9 cellular contexts compared by ENCODE assay signal in genomic region chr12:56720696-56721615, GRCh38. TPM values are rescaled to one million over a fixed set of nuclear protein-coding genes. Genes with fewer than 3 reads are reported as not detected.
DNase-seq lines count a peak whose midpoint lies in the region; ATAC-seq, FAIRE-seq and TF ChIP-seq lines count a peak whose summit lies in the region.
"Had no signal": no experiment of that assay in that cellular context is flagged by ENCODE, and none has a peak within 500 bp of the region (broad histone marks: within the 10 kb centered on the region; RNA-seq: fewer than 3 reads in every experiment).

No MANE protein-coding gene starts in this region.

- H3K4me2 ChIP-seq in HCT116 (ENCODE audit: low read length) = no peak overlapping the region
- H3K4me2 ChIP-seq in endothelial cell of umbilical vein (ENCODE audit: insufficient read depth, low read length) = peak overlapping the region; percentile 71
- peak overlapping the region; percentile 77 for H3K4me2 ChIP-seq in skeletal muscle satellite cell (ENCODE audit: low read length)

- no peaks in the 10 kb centered on the region for H3K9me3 ChIP-seq in HCT116 (ENCODE audit: control insufficient read depth in 1 of 2, insufficient read depth in 1 of 2, low read depth in 1 of 2, low read length in 2 of 2)
- no peaks in the 10 kb centered on the region for H3K9me3 ChIP-seq in endothelial cell of umbilical vein (replicated peaks; ENCODE audit: control insufficient read depth, insufficient read depth, low read length)
- no peaks in the 10 kb centered on the region for H3K9me3 ChIP-seq in skeletal muscle satellite cell (replicated peaks; ENCODE audit: low read length)

- intact Hi-C loops in HCT116 (cut with micrococcal nuclease) (no loop called here), endothelial cell of umbilical vein (cut with micrococcal nuclease) (no loop called here)

- peaks cover 18 to 38% of the 10 kb centered on the region in 2 experiments; a peak in 3 of 4 replicates for H3K4me1 ChIP-seq in HCT116 (ENCODE audit: control insufficient read depth in 1 of 2, insufficient read depth in 2 of 2, low read length in 2 of 2)
- peaks cover 33% of the 10 kb centered on the region for H3K4me1 ChIP-seq in endothelial cell of umbilical vein (ENCODE audit: control insufficient read depth, extremely low read depth, insufficient read depth, low read length)
- peaks cover 29% of the 10 kb centered on the region for H3K4me1 ChIP-seq in skeletal muscle satellite cell (ENCODE audit: control insufficient read depth, insufficient read depth, low read length)

- TF ChIP-seq RAD21 in HCT116 (IDR thresholded peaks at IDR 0.05; ENCODE audit: low read depth) = no peak

- CTCF ChIA-PET in HCT116 (lab: Charles Lee) (no interaction called here), endothelial cell of umbilical vein (lab: Charles Lee) (interaction anchor here (1.2 to 2.6 kb wide), 2 partner anchors 84 to 280 kb away, joined by 5 to 8 read pairs; no protein-coding TSS in a partner anchor)

- H3K27ac ChIP-seq in HCT116 (ENCODE audit: low read depth, low read length) = peak overlapping the region; percentile 23; the same call in 1 of the 2 replicates
- no peak overlapping the region for H3K27ac ChIP-seq in endothelial cell of umbilical vein (ENCODE audit: insufficient read depth, low read depth, low read length)

- no peak for DNase-seq in HCT116 (ENCODE audit: low read depth, low spot score)
- DNase-seq in OCI-M1 (lab: John Stamatoyannopoulos, UW) = peak; percentile 36
- DNase-seq in endothelial cell of umbilical vein (ENCODE audit: low read depth, low spot score) = no peak
- no peak for DNase-seq in NCI-H2171 treated with DMSO at 0.1 percent for 48 hours (lab: John Stamatoyannopoulos, UW)
- DNase-seq in germinal center (ENCODE audit: low spot score) = no peak
- DNase-seq: NCI-H1105 treated with DMSO at 0.1 percent for 48 hours had no signal

- no peak overlapping the region for H3K9ac ChIP-seq in HCT116 (ENCODE audit: low read length)
- no peak overlapping the region for H3K9ac ChIP-seq in endothelial cell of umbilical vein (replicated peaks; ENCODE audit: extremely low read depth, insufficient read depth, low read length)
- no peak overlapping the region for H3K9ac ChIP-seq in skeletal muscle satellite cell (ENCODE audit: low read depth, low read length)

- H3K36me3 ChIP-seq in HCT116 (ENCODE audit: control insufficient read depth in 1 of 2, insufficient read depth in 2 of 2, low read length in 2 of 2) = peaks cover 26 to 66% of the 10 kb centered on the region in 2 experiments
- peaks cover 9 to 17% of the 10 kb centered on the region in 2 experiments for H3K36me3 ChIP-seq in endothelial cell of umbilical vein (ENCODE audit: control insufficient read depth in 2 of 2, extremely low read depth in 1 of 2, insufficient read depth in 2 of 2, low read length in 2 of 2)
- peaks cover 59% of the 10 kb centered on the region for H3K36me3 ChIP-seq in skeletal muscle satellite cell (ENCODE audit: insufficient read depth, low read length)

- POLR2A ChIA-PET in HCT116 (lab: Charles Lee) = interaction anchor here (0.8 to 1.4 kb wide), 2 partner anchors 11 to 32 kb away, joined by 3 read pairs; no protein-coding TSS in a partner anchor
- POLR2A ChIA-PET in endothelial cell of umbilical vein (lab: Charles Lee) = no interaction called here

- H3K4me3 ChIP-seq in HCT116 (replicated peaks in 1 of 2; ENCODE audit: low read depth in 1 of 2, low read length in 2 of 2) = no peak overlapping the region
- no peak overlapping the region for H3K4me3 ChIP-seq in endothelial cell of umbilical vein (replicated peaks in 1 of 3; ENCODE audit: insufficient read depth in 1 of 3, low read depth in 1 of 3, low read length in 3 of 3)
- H3K4me3 ChIP-seq in skeletal muscle satellite cell (ENCODE audit: low read length) = peak overlapping the region; percentile 86

- TF ChIP-seq POLR2A in HCT116 (IDR thresholded peaks at IDR 0.05; ENCODE audit: borderline replicate concordance, extremely low read depth, insufficient read depth, insufficient read length) = no peak
- TF ChIP-seq POLR2A in endothelial cell of umbilical vein (IDR thresholded peaks at IDR 0.05; ENCODE audit: low read depth, low read length) = no peak

- BruUV-seq in HCT116 (replicated peaks; lab: Mats Ljungman, UMichigan) = no TSS peak
- no TSS peak for BruUV-seq in endothelial cell of umbilical vein (replicated peaks; lab: Mats Ljungman, UMichigan)

- H3K27me3 ChIP-seq in HCT116 (ENCODE audit: insufficient read depth, low read length) (no peaks in the 10 kb centered on the region), endothelial cell of umbilical vein (ENCODE audit: control insufficient read depth in 2 of 2, insufficient read depth in 2 of 2, low read length in 2 of 2) (no peaks in the 10 kb centered on the region), skeletal muscle satellite cell (ENCODE audit: control insufficient read depth, insufficient read depth, low read length) (no peaks in the 10 kb centered on the region)

- H3K9me1 ChIP-seq in endothelial cell of umbilical vein (replicated peaks; ENCODE audit: control insufficient read depth, extremely low read depth, insufficient read depth, low read length) = no peaks in the 10 kb centered on the region

- H4K20me1 ChIP-seq in HCT116 (ENCODE audit: insufficient read depth) (peaks cover 46% of the 10 kb centered on the region; the same call in 1 of the 2 replicates), endothelial cell of umbilical vein (replicated peaks; ENCODE audit: control insufficient read depth, extremely low read depth, insufficient read depth, low read length) (peaks cover 9% of the 10 kb centered on the region)

- no peak for ATAC-seq in HCT116
- ATAC-seq in GM18861 (IDR thresholded peaks at IDR 0.05; ENCODE audit: unreplicated experiment) = no peak

- peaks cover 90% of the 10 kb centered on the region for H3K79me2 ChIP-seq in HCT116 (ENCODE audit: insufficient read depth, low read length)
- H3K79me2 ChIP-seq in endothelial cell of umbilical vein (ENCODE audit: control insufficient read depth, insufficient read depth, low read length) = peaks cover 87% of the 10 kb centered on the region

- H2AFZ ChIP-seq in HCT116 (ENCODE audit: low read depth, low read length, poor library complexity, severe bottlenecking) (no peak overlapping the region), endothelial cell of umbilical vein (ENCODE audit: low read depth, low read length) (no peak overlapping the region)

- RAD21 ChIA-PET in HCT116 (lab: Charles Lee; ENCODE audit: low non-redundant PET in 1 of 2, low total read pairs in 2 of 2, uncharacterized antibody in 2 of 2, unreplicated experiment in 2 of 2) = no interaction called here

- dilution Hi-C loops in endothelial cell of umbilical vein (cut with MboI; ENCODE audit: extremely low pct_ligation_motif_present, low sequenced_read_pairs) = no loop called here

- no peaks in the 10 kb centered on the region for H3K9me2 ChIP-seq in HCT116 (ENCODE audit: insufficient read depth)

- FAIRE-seq in endothelial cell of umbilical vein (lab: Jason Lieb, UNC) = no peak

- TF ChIP-seq CTCF in HCT116 (IDR thresholded peaks at IDR 0.05 in 2 of 3, conservative IDR thresholded peaks at IDR 0.05 in 1 of 3; ENCODE audit: borderline replicate concordance in 1 of 3, insufficient read depth in 1 of 3, low read depth in 2 of 3, low read length in 2 of 3) (no peak), endothelial cell of umbilical vein (IDR thresholded peaks at IDR 0.05; ENCODE audit: extremely low read depth in 1 of 2, insufficient read depth in 1 of 2, low read depth in 1 of 2, low read length in 2 of 2) (no peak)

RNA-seq across cellular contexts. Expression of gene NACA, which starts 4.1 kb away (rescaled TPM):
- 896 TPM for total RNA-seq in HCT116 (2021; ENCODE audit: unreplicated experiment)
- 1,514 and 1,706 TPM in 2 replicates for polyA plus RNA-seq in HCT116 (2012)
- 886 and 892 TPM in 2 replicates for total RNA-seq in endothelial cell of umbilical vein
- 130 and 260 TPM in 2 replicates for polyA plus RNA-seq in endothelial cell of umbilical vein
- polyA plus RNA-seq in endothelial cell of umbilical vein (2011; cell fraction: cytosol; rRNA removed) = 311 and 453 TPM in 2 replicates
- 103 and 153 TPM in 2 replicates for polyA plus RNA-seq in endothelial cell of umbilical vein (2011; cell fraction: nucleus; rRNA removed)
- polyA plus RNA-seq in endothelial cell of umbilical vein (2012) = 1,629 and 2,020 TPM in 2 replicates
- 252 TPM in 2 replicates for polyA minus RNA-seq in endothelial cell of umbilical vein
- polyA minus RNA-seq in endothelial cell of umbilical vein (2011; cell fraction: cytosol; rRNA and poly(A)+ RNA removed) = 136 TPM
- 36.7 and 40.2 TPM in 2 replicates for polyA minus RNA-seq in endothelial cell of umbilical vein (2011; cell fraction: nucleus; rRNA and poly(A)+ RNA removed)
- total RNA-seq in skeletal muscle satellite cell (2012; rRNA removed) = 1,147 and 1,336 TPM in 2 replicates

RNA-seq across cellular contexts. Expression of gene PRIM1, which starts 31.2 kb away (rescaled TPM):
- 53.3 TPM for total RNA-seq in HCT116 (2021; ENCODE audit: unreplicated experiment)
- 21.0 and 30.9 TPM in 2 replicates for polyA plus RNA-seq in HCT116 (2012)
- 12.1 and 13.4 TPM in 2 replicates for total RNA-seq in endothelial cell of umbilical vein
- 8.0 and 10.9 TPM in 2 replicates for polyA plus RNA-seq in endothelial cell of umbilical vein
- polyA plus RNA-seq in endothelial cell of umbilical vein (2011; cell fraction: cytosol; rRNA removed) = 12.4 and 15.2 TPM in 2 replicates
- 15.6 and 17.6 TPM in 2 replicates for polyA plus RNA-seq in endothelial cell of umbilical vein (2011; cell fraction: nucleus; rRNA removed)
- 5.6 and 15.0 TPM in 2 replicates for polyA plus RNA-seq in endothelial cell of umbilical vein (2012)
- 16.9 and 17.4 TPM in 2 replicates for polyA minus RNA-seq in endothelial cell of umbilical vein
- 30.0 TPM for polyA minus RNA-seq in endothelial cell of umbilical vein (2011; cell fraction: cytosol; rRNA and poly(A)+ RNA removed)
- polyA minus RNA-seq in endothelial cell of umbilical vein (2011; cell fraction: nucleus; rRNA and poly(A)+ RNA removed) = 9.4 and 12.4 TPM in 2 replicates
- 14.2 and 15.0 TPM in 2 replicates for total RNA-seq in skeletal muscle satellite cell (2012; rRNA removed)

RNA-seq across cellular contexts. Expression of gene PTGES3, which starts 32.9 kb away (rescaled TPM):
- total RNA-seq in HCT116 (2021; ENCODE audit: unreplicated experiment) (404 TPM), endothelial cell of umbilical vein (262 and 278 TPM in 2 replicates)
- polyA plus RNA-seq in HCT116 (2012) = 129 and 177 TPM in 2 replicates
- polyA plus RNA-seq in endothelial cell of umbilical vein = 33.4 and 48.5 TPM in 2 replicates
- 73.3 and 77.3 TPM in 2 replicates for polyA plus RNA-seq in endothelial cell of umbilical vein (2011; cell fraction: cytosol; rRNA removed)
- 37.5 and 49.3 TPM in 2 replicates for polyA plus RNA-seq in endothelial cell of umbilical vein (2011; cell fraction: nucleus; rRNA removed)
- 239 and 400 TPM in 2 replicates for polyA plus RNA-seq in endothelial cell of umbilical vein (2012)
- polyA minus RNA-seq in endothelial cell of umbilical vein = 21.7 and 27.4 TPM in 2 replicates
- polyA minus RNA-seq in endothelial cell of umbilical vein (2011; cell fraction: cytosol; rRNA and poly(A)+ RNA removed) = 119 TPM
- 26.1 and 27.9 TPM in 2 replicates for polyA minus RNA-seq in endothelial cell of umbilical vein (2011; cell fraction: nucleus; rRNA and poly(A)+ RNA removed)
- total RNA-seq in skeletal muscle satellite cell (2012; rRNA removed) = 103 and 126 TPM in 2 replicates

RNA-seq across cellular contexts. Expression of gene HSD17B6, which starts 42.2 kb away (rescaled TPM):
- total RNA-seq in HCT116 (2021; ENCODE audit: unreplicated experiment) = 1.9 TPM
- polyA plus RNA-seq in HCT116 (2012) = 1.8 and 2.1 TPM in 2 replicates
- not detected in 2 replicates for total RNA-seq in endothelial cell of umbilical vein
- polyA plus RNA-seq in endothelial cell of umbilical vein = 0.25 TPM in 1 of 2 replicates, not detected in the other
- polyA plus RNA-seq in endothelial cell of umbilical vein (2011; cell fraction: cytosol; rRNA removed) = 0.19 and 0.23 TPM in 2 replicates
- polyA plus RNA-seq in endothelial cell of umbilical vein (2011; cell fraction: nucleus; rRNA removed) = 0.08 and 0.13 TPM in 2 replicates
- not detected in 2 replicates for polyA plus RNA-seq in endothelial cell of umbilical vein (2012)
- 0.36 and 0.85 TPM in 2 replicates for polyA minus RNA-seq in endothelial cell of umbilical vein
- not detected for polyA minus RNA-seq in endothelial cell of umbilical vein (2011; cell fraction: cytosol; rRNA and poly(A)+ RNA removed)
- not detected in 2 replicates for polyA minus RNA-seq in endothelial cell of umbilical vein (2011; cell fraction: nucleus; rRNA and poly(A)+ RNA removed)
- 0.25 and 0.44 TPM in 2 replicates for total RNA-seq in skeletal muscle satellite cell (2012; rRNA removed)
- total RNA-seq: mononuclear cell had no signal
